In genomic region chr2:151410485-151410833, GRCh38 we compare ENCODE assay signal across 8 cellular contexts. TPM values are rescaled to one million over a fixed set of nuclear protein-coding genes. Genes with fewer than 3 reads are reported as not detected.
DNase-seq lines count a peak whose midpoint lies in the region; ATAC-seq and TF ChIP-seq lines count a peak whose summit lies in the region.

No MANE protein-coding gene starts in this region.

- peak overlapping the region; percentile 100 for H3K4me3 Mint-ChIP-seq in T-helper 17 cell

- peak overlapping the region; percentile 98 for H3K9ac ChIP-seq in HUES48 (ENCODE audit: low read depth, low read length)

- H3K9me3 ChIP-seq in DOHH2 (ENCODE audit: control insufficient read depth, insufficient read depth, low read length) (no peaks in the 10 kb centered on the region), HUES48 (ENCODE audit: control insufficient read depth, insufficient read depth, low read length) (no peaks in the 10 kb centered on the region), T-helper 17 cell (ENCODE audit: control insufficient read depth, low read length, poor library complexity, severe bottlenecking) (no peaks in the 10 kb centered on the region), body of pancreas (no peaks in the 10 kb centered on the region)

- no peaks in the 10 kb centered on the region for H3F3A ChIP-seq in DOHH2 (ENCODE audit: control insufficient read depth, insufficient read depth)

- WGBS in body of pancreas, 2 donors: 1% methylated on average over 20 to 21 of the region's 21 CpGs

- peaks cover 60% of the 10 kb centered on the region for H3K79me2 ChIP-seq in DOHH2 (ENCODE audit: control insufficient read depth, low read length)

- no peaks in the 10 kb centered on the region for H3K9me2 ChIP-seq in DOHH2 (replicated peaks; ENCODE audit: control insufficient read depth, low read length)

- peak overlapping the region; percentile 55 for H3K4me2 ChIP-seq in DOHH2 (ENCODE audit: low read length)

- peaks cover 50% of the 10 kb centered on the region for H3K36me3 ChIP-seq in DOHH2 (ENCODE audit: control insufficient read depth, low read length)
- peaks cover 41% of the 10 kb centered on the region for H3K36me3 ChIP-seq in HUES48 (ENCODE audit: control insufficient read depth, insufficient read depth, low read length)
- H3K36me3 ChIP-seq in body of pancreas (replicated peaks in 1 of 2; ENCODE audit: insufficient read depth in 1 of 2, low read depth in 2 of 2): no peaks in the 10 kb centered on the region

- no peaks in the 10 kb centered on the region for H3K27me3 Mint-ChIP-seq in T-helper 17 cell

- H3K27ac Mint-ChIP-seq in T-helper 17 cell: peak overlapping the region; percentile 96

- H3K4me3 ChIP-seq in DOHH2 (ENCODE audit: low read length) (peak overlapping the region; percentile 96), HUES48 (ENCODE audit: low read depth, low read length) (peak overlapping the region; percentile 94), body of pancreas (peak overlapping the region; percentile 80 to 88)

- peak; percentile 34 for ATAC-seq in GM21423 (IDR thresholded peaks at IDR 0.05; ENCODE audit: unreplicated experiment)
- ATAC-seq in T-helper 17 cell: peak; percentile 56
- ATAC-seq in body of pancreas: peak; percentile 15
- no peak for ATAC-seq in HG02763 (IDR thresholded peaks at IDR 0.05; ENCODE audit: unreplicated experiment)

- peaks cover 13% of the 10 kb centered on the region for H3K4me1 Mint-ChIP-seq in T-helper 17 cell

- H3K4me1 ChIP-seq in DOHH2 (ENCODE audit: control insufficient read depth, low read length) (peaks cover 21% of the 10 kb centered on the region), HUES48 (ENCODE audit: control insufficient read depth, insufficient read depth, low read length) (no peaks in the 10 kb centered on the region), body of pancreas (peaks cover 10% of the 10 kb centered on the region)

- peak overlapping the region; percentile 71 for H3K27ac ChIP-seq in DOHH2 (ENCODE audit: low read depth, low read length)
- H3K27ac ChIP-seq in HUES48 (ENCODE audit: low read depth, low read length): peak overlapping the region; percentile 97
- peak overlapping the region; percentile 88 to 93 (median 90) for H3K27ac ChIP-seq in body of pancreas

- H4K20me1 ChIP-seq in DOHH2 (ENCODE audit: control insufficient read depth, insufficient read depth, low read depth, low read length): 0 out of 2 replicates have a peak, but pooled peaks cover 3% of the 10 kb centered on the region

- TF ChIP-seq CTCF in DOHH2 (IDR thresholded peaks at IDR 0.05; ENCODE audit: low read depth, low read length, poor library complexity, severe bottlenecking) (no peak), body of pancreas (IDR thresholded peaks at IDR 0.05) (no peak)

- DNase-seq in T-helper 17 cell (peak; percentile 12 to 25 (median 21)), body of pancreas (peak in 2 of 4 donors; percentile 26 to 34), kidney glomerular epithelial cell (lab: John Stamatoyannopoulos, UW) (peak; percentile 31)
- DNase-seq in stimulated activated CD4-positive, alpha-beta T cell treated with anti-CD3 and anti-CD28 coated beads, Interleukin-4, amount 100 ng/mL, for 4 hours: peak; percentile 44 to 50

- no peak for TF ChIP-seq POLR2A in body of pancreas (IDR thresholded peaks at IDR 0.05)

- peaks cover 6% of the 10 kb centered on the region for H3K36me3 Mint-ChIP-seq in T-helper 17 cell (ENCODE audit: low read depth)

- no peaks in the 10 kb centered on the region for H3K27me3 ChIP-seq in DOHH2 (ENCODE audit: control insufficient read depth, low read length)
- H3K27me3 ChIP-seq in HUES48 (ENCODE audit: control insufficient read depth, insufficient read depth, low read length): no peaks in the 10 kb centered on the region
- no peaks in the 10 kb centered on the region for H3K27me3 ChIP-seq in body of pancreas

- intact Hi-C loops in body of pancreas (cut with DNase I): no loop called here

RNA-seq across cellular contexts. Expression of gene RIF1, which starts 0.8 kb away (rescaled TPM):
- total RNA-seq in T-helper 17 cell: 10 to 100 TPM; 37.7 to 56.1 TPM
- 10 to 100 TPM; 22.6 to 38.2 TPM for total RNA-seq in body of pancreas

RNA-seq across cellular contexts. Expression of gene TNFAIP6, which starts 53.1 kb away (rescaled TPM):
- not detected for total RNA-seq in T-helper 17 cell
- 1 to 10 TPM in 1 of 2 donors, not detected in 1; 5.3 TPM for total RNA-seq in body of pancreas
